Comparison of ENCODE assay signal across 11 cellular contexts in the genomic region with DNA sequence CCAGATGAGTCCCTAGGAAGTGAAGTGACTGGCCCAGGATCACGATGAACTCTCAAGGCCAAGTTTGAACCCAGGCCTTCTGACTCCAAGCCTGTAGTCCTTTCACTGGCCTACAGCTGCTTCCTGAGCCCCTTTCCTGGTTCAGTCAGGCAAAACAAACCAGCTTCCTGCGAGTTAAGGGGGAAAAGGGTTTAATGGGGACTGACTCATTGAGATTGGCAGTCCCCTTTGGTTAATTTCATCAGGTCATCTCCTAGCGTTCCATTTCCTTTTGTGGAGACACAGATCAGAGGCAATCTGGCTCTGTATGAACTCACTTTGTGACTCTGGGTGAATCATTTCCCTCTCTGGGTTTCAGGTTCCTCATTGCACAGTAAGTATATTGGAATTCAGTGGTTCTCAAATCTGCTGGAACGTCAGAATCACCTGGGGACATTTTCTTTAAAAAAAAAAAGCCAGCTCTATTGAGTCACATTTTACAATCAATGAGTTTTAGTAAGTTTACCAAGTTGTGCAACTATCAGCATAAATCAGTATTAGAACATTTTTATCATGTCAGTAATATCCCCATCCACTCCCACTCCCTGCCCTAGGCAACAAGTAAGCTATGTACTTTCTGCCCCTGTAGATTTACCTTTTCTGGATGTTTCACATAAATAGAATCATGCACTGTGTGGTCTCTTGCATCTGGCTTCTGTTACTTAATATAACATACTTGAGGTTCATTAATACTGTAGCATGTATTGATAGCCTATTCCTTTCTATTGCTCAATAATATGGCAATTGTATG.
A peak's percentile ranks its signal among the peaks of the same experiment; 100 is the strongest.
DNase-seq lines count a peak whose midpoint lies in the region; ATAC-seq and TF ChIP-seq lines count a peak whose summit lies in the region.
"Had no signal": no experiment of that assay in that cellular context is flagged by ENCODE, and none has a peak within 500 bp of the region (broad histone marks: within the 10 kb centered on the region; RNA-seq: fewer than 3 reads in every experiment).

No MANE protein-coding gene starts in this region.

- intact Hi-C loops in Calu3 (cut with micrococcal nuclease; ENCODE audit: unreplicated experiment) = loop anchor here (1.0 to 10.0 kb wide), 5 partner anchors 19 to 401 kb away; a partner anchor contains a TSS

- BruUV-seq in Calu3 (replicated peaks; lab: Mats Ljungman, UMichigan) = no TSS peak

- H3K4me3 ChIP-seq in epithelial cell of esophagus (ENCODE audit: low read length) = no peak overlapping the region
- H3K4me3 ChIP-seq: adrenal gland had no signal

- DNase-seq in Calu3 (peak; percentile 79), NOMO-1 (lab: John Stamatoyannopoulos, UW; ENCODE audit: unreplicated experiment in 2 of 2) (peak; percentile 50 to 94), epithelial cell of esophagus (ENCODE audit: low read depth) (peak; percentile 99), pulmonary artery endothelial cell (ENCODE audit: low read depth, low spot score) (peak; percentile 100)
- DNase-seq in activated CD4-positive, alpha-beta T cell treated with anti-CD3 and anti-CD28 coated beads, Interleukin-2, amount 50 U/mL, for 4 hours = no peak
- DNase-seq in stimulated activated CD4-positive, alpha-beta T cell treated with anti-CD3 and anti-CD28 coated beads, Interleukin-2, amount 100 ng/mL, for 48 hours = no peak
- DNase-seq: NCI-H345, right cardiac atrium had no signal

- H3K4me3 Mint-ChIP-seq in Calu3 (ENCODE audit: low read depth, unreplicated experiment) = peak overlapping the region; percentile 33

- CTCF ChIA-PET in Calu3 (lab: Charles Lee) = interaction anchor here (0.5 to 2.4 kb wide), 14 partner anchors 11 to 1765 kb away, joined by 3 to 13 read pairs (median 4); a partner anchor contains a TSS

- ATAC-seq in GM21447 (IDR thresholded peaks at IDR 0.05; ENCODE audit: unreplicated experiment) (no peak), HG02588 (IDR thresholded peaks at IDR 0.05; ENCODE audit: unreplicated experiment) (no peak)

- peak overlapping the region; percentile 77 for H3K27ac Mint-ChIP-seq in Calu3 (ENCODE audit: unreplicated experiment)

- no peaks in the 10 kb centered on the region for H3K27me3 Mint-ChIP-seq in Calu3 (ENCODE audit: unreplicated experiment)

- H3K4me1 Mint-ChIP-seq in Calu3 (ENCODE audit: low read depth, unreplicated experiment) = peaks cover 81% of the 10 kb centered on the region

- H3K36me3 Mint-ChIP-seq in Calu3 (ENCODE audit: insufficient read depth, unreplicated experiment) = peaks cover 15% of the 10 kb centered on the region

- H3K9me3 Mint-ChIP-seq in Calu3 (ENCODE audit: low read depth, unreplicated experiment) = peaks cover 6% of the 10 kb centered on the region

- TF ChIP-seq CTCF in Calu3 (IDR thresholded peaks at IDR 0.05; ENCODE audit: unreplicated experiment) (no peak), epithelial cell of esophagus (IDR thresholded peaks at IDR 0.05; ENCODE audit: insufficient read depth, low read depth, low read length, missing control alignments) (no peak)

Comparison
In these comparisons a context has a peak if more than half of its experiments do, and no peak if none do; other contexts are left out.
1. DNase-seq: peak in Calu3 (single experiment), NOMO-1 (2 of 2), epithelial cell of esophagus (single experiment) and pulmonary artery endothelial cell (single experiment); none in activated CD4-positive, alpha-beta T cell treated with anti-CD3 and anti-CD28 coated beads, Interleukin-2, amount 50 U/mL, for 4 hours (0 of 2) and stimulated activated CD4-positive, alpha-beta T cell treated with anti-CD3 and anti-CD28 coated beads, Interleukin-2, amount 100 ng/mL, for 48 hours (0 of 2).